Comparison of ENCODE assay signal across 27 cellular contexts in genomic region chr14:96102071-96102856, GRCh38.
DNase-seq lines count a peak whose midpoint lies in the region; ATAC-seq, FAIRE-seq and TF ChIP-seq lines count a peak whose summit lies in the region.
"Had no signal": no experiment of that assay in that cellular context is flagged by ENCODE, and none has a peak within 500 bp of the region (broad histone marks: within the 10 kb centered on the region; RNA-seq: fewer than 3 reads in every experiment).

No MANE protein-coding gene starts in this region.

- H2BK12ac ChIP-seq in trophoblast cell (ENCODE audit: low read length) = peak overlapping the region; percentile 100

- no peaks in the 10 kb centered on the region for H3K9me3 Mint-ChIP-seq in T-helper 2 cell treated with Interferon-gamma antibody and Interleukin-4, amounts not matched to agents 5 μg/mL and 100 μg/mL, for 36 hours
- H3K9me3 Mint-ChIP-seq: activated CD4-positive, alpha-beta T cell treated with anti-CD3 and anti-CD28 coated beads, Interleukin-2, amount 10 ng/mL, durations not matched to agents 7 days and 5 days; IgD-negative memory B cell; natural killer cell treated with Interleukin-12 subunit alpha and Interleukin-12 subunit beta and Interleukin-15 and Interleukin-18, amount 100 ng/mL, for 72 hours had no signal

- no peaks in the 10 kb centered on the region for H3K27me3 ChIP-seq in trophoblast cell (ENCODE audit: insufficient read depth, low read length)
- H3K27me3 ChIP-seq: pancreas had no signal

- H3K4me3 ChIP-seq in AG09309 (ENCODE audit: control insufficient read depth, low read depth, low read length) (no peak overlapping the region), trophoblast cell (ENCODE audit: low read depth, low read length) (no peak overlapping the region)
- H3K4me3 ChIP-seq: left ventricle myocardium inferior, pancreas had no signal

- ATAC-seq in GM21360 (IDR thresholded peaks at IDR 0.05; ENCODE audit: unreplicated experiment) (no peak), GM18861 (IDR thresholded peaks at IDR 0.05; ENCODE audit: unreplicated experiment) (no peak)
- ATAC-seq: activated CD8-positive, alpha-beta memory T cell treated with anti-CD3 and anti-CD28 coated beads, Interleukin-2, amount 10 ng/mL, durations not matched to agents 7 days and 5 days; HCT116; natural killer cell treated with Interleukin-12 subunit alpha and Interleukin-12 subunit beta and Interleukin-15 and Interleukin-18, amount 100 ng/mL, for 72 hours; pancreas had no signal

- no peak overlapping the region for H3K27ac Mint-ChIP-seq in T-helper 2 cell treated with Interferon-gamma antibody and Interleukin-4, amounts not matched to agents 5 μg/mL and 100 μg/mL, for 36 hours
- H3K27ac Mint-ChIP-seq: activated CD4-positive, alpha-beta T cell treated with anti-CD3 and anti-CD28 coated beads, Interleukin-2, amount 10 ng/mL, durations not matched to agents 7 days and 5 days; activated CD8-positive, alpha-beta memory T cell treated with anti-CD3 and anti-CD28 coated beads, Interleukin-2, amount 10 ng/mL, durations not matched to agents 7 days and 5 days; IgD-negative memory B cell; natural killer cell treated with Interleukin-12 subunit alpha and Interleukin-12 subunit beta and Interleukin-15 and Interleukin-18, amount 100 ng/mL, for 72 hours had no signal

- no peaks in the 10 kb centered on the region for H3K36me3 Mint-ChIP-seq in T-helper 2 cell treated with Interferon-gamma antibody and Interleukin-4, amounts not matched to agents 5 μg/mL and 100 μg/mL, for 36 hours (ENCODE audit: low read depth)
- H3K36me3 Mint-ChIP-seq: activated CD8-positive, alpha-beta memory T cell treated with anti-CD3 and anti-CD28 coated beads, Interleukin-2, amount 10 ng/mL, durations not matched to agents 7 days and 5 days; IgD-negative memory B cell; natural killer cell treated with Interleukin-12 subunit alpha and Interleukin-12 subunit beta and Interleukin-15 and Interleukin-18, amount 100 ng/mL, for 72 hours had no signal

- peak overlapping the region; percentile 98 for H2BK5ac ChIP-seq in trophoblast cell (ENCODE audit: low read depth, low read length, poor library complexity)

- no peaks in the 10 kb centered on the region for H3K4me1 Mint-ChIP-seq in T-helper 2 cell treated with Interferon-gamma antibody and Interleukin-4, amounts not matched to agents 5 μg/mL and 100 μg/mL, for 36 hours (ENCODE audit: low read depth)
- H3K4me1 Mint-ChIP-seq: activated CD4-positive, alpha-beta T cell treated with anti-CD3 and anti-CD28 coated beads, Interleukin-2, amount 10 ng/mL, durations not matched to agents 7 days and 5 days; activated CD8-positive, alpha-beta memory T cell treated with anti-CD3 and anti-CD28 coated beads, Interleukin-2, amount 10 ng/mL, durations not matched to agents 7 days and 5 days; IgD-negative memory B cell had no signal

- peak overlapping the region; percentile 80 for H3K27ac ChIP-seq in trophoblast cell (ENCODE audit: low read depth, low read length)
- H3K27ac ChIP-seq: C4-2B, left ventricle myocardium inferior, pancreas had no signal

- H3K18ac ChIP-seq in trophoblast cell (ENCODE audit: low read length) = peak overlapping the region; percentile 69

- peak; percentile 55 for FAIRE-seq in HTR-8/SVneo (lab: Jason Lieb, UNC)
- FAIRE-seq: astrocyte, endothelial cell of umbilical vein, GM12892, pancreas had no signal

- H2BK120ac ChIP-seq in trophoblast cell (ENCODE audit: insufficient read depth, low read length, poor library complexity) = peak overlapping the region; percentile 100

- no peak overlapping the region for H3K23ac ChIP-seq in trophoblast cell (ENCODE audit: low read length)

- H3K4me3 Mint-ChIP-seq in T-helper 2 cell treated with Interferon-gamma antibody and Interleukin-4, amounts not matched to agents 5 μg/mL and 100 μg/mL, for 36 hours = no peak overlapping the region
- H3K4me3 Mint-ChIP-seq: activated CD4-positive, alpha-beta T cell treated with anti-CD3 and anti-CD28 coated beads, Interleukin-2, amount 10 ng/mL, durations not matched to agents 7 days and 5 days; activated CD8-positive, alpha-beta memory T cell treated with anti-CD3 and anti-CD28 coated beads, Interleukin-2, amount 10 ng/mL, durations not matched to agents 7 days and 5 days; IgD-negative memory B cell; natural killer cell treated with Interleukin-12 subunit alpha and Interleukin-12 subunit beta and Interleukin-15 and Interleukin-18, amount 100 ng/mL, for 72 hours had no signal

- no peaks in the 10 kb centered on the region for H3K27me3 Mint-ChIP-seq in T-helper 2 cell treated with Interferon-gamma antibody and Interleukin-4, amounts not matched to agents 5 μg/mL and 100 μg/mL, for 36 hours (ENCODE audit: low read depth)
- H3K27me3 Mint-ChIP-seq: activated CD4-positive, alpha-beta T cell treated with anti-CD3 and anti-CD28 coated beads, Interleukin-2, amount 10 ng/mL, durations not matched to agents 7 days and 5 days; activated CD8-positive, alpha-beta memory T cell treated with anti-CD3 and anti-CD28 coated beads, Interleukin-2, amount 10 ng/mL, durations not matched to agents 7 days and 5 days had no signal

- TF ChIP-seq CTCF in AG09309 (IDR thresholded peaks at IDR 0.05; ENCODE audit: control insufficient read depth, insufficient read depth, low read depth, low read length, missing control alignments) = peak; percentile 12

- no peak overlapping the region for H3K9ac ChIP-seq in trophoblast cell (ENCODE audit: low read length)

- WGBS in trophoblast cell (ENCODE audit: extremely low coverage, insufficient coverage, insufficient read length) = 100% methylated on average over 1 of the region's 3 CpGs

- no peak overlapping the region for H4K12ac ChIP-seq in trophoblast cell (ENCODE audit: low read depth, low read length)

- peaks cover 35 to 36% of the 10 kb centered on the region in 2 experiments for H3K4me1 ChIP-seq in trophoblast cell (ENCODE audit: control insufficient read depth in 1 of 2, insufficient read depth in 2 of 2, low read length in 2 of 2)
- H3K4me1 ChIP-seq: left ventricle myocardium inferior had no signal

- H3K79me1 ChIP-seq in trophoblast cell (ENCODE audit: low read length) = peaks cover 48% of the 10 kb centered on the region

- H3K4me2 ChIP-seq in trophoblast cell (ENCODE audit: low read length) = no peak overlapping the region

- peak overlapping the region; percentile 97 for H3K14ac ChIP-seq in trophoblast cell (ENCODE audit: low read length)

- H2AK5ac ChIP-seq in trophoblast cell (ENCODE audit: low read length) = peak overlapping the region; percentile 20

- peaks cover 11% of the 10 kb centered on the region for H3K79me2 ChIP-seq in trophoblast cell (ENCODE audit: control insufficient read depth, insufficient read depth, low read length, poor library complexity)

- no peaks in the 10 kb centered on the region for H3K9me3 ChIP-seq in trophoblast cell (ENCODE audit: insufficient read depth, low read depth, low read length)
- H3K9me3 ChIP-seq: left ventricle myocardium inferior, pancreas had no signal

- no peaks in the 10 kb centered on the region for H3K36me3 ChIP-seq in trophoblast cell (ENCODE audit: control insufficient read depth in 1 of 2, insufficient read depth in 2 of 2, low read length in 2 of 2)
- H3K36me3 ChIP-seq: left ventricle myocardium inferior, pancreas had no signal

- peak; percentile 44 for DNase-seq in AG09309 (ENCODE audit: low read depth)
- no peak for DNase-seq in HTR-8/SVneo (ENCODE audit: insufficient read length, low spot score)
- DNase-seq in fibroblast of gingiva (ENCODE audit: low read depth) = peak; percentile 70
- DNase-seq in trophoblast cell = peak; percentile 87 to 96
- DNase-seq in T-helper 2 cell treated with Interferon-gamma antibody and Interleukin-4, amounts not matched to agents 5 μg/mL and 100 μg/mL, for 36 hours (ENCODE audit: low spot score) = no peak
- DNase-seq in NOMO-1 treated with dmso at 0.1 percent for 144 hours (lab: John Stamatoyannopoulos, UW; ENCODE audit: unreplicated experiment) = no peak
- DNase-seq: activated CD4-positive, alpha-beta T cell treated with anti-CD3 and anti-CD28 coated beads, Interleukin-2, amount 10 ng/mL, durations not matched to agents 7 days and 5 days; activated CD8-positive, alpha-beta memory T cell treated with anti-CD3 and anti-CD28 coated beads, Interleukin-2, amount 10 ng/mL, durations not matched to agents 7 days and 5 days; activated naive CD4-positive, alpha-beta T cell treated with anti-CD3 and anti-CD28 coated beads, Interleukin-2, amount 50 U/mL, for 16 hours; Calu3; central memory CD4-positive, alpha-beta T cell; DND-41; left ventricle myocardium inferior; NCI-H1105; NCI-H2029; OCI-M1; pancreas; Right ventricle myocardium superior had no signal

- peak overlapping the region; percentile 100 for H4K91ac ChIP-seq in trophoblast cell (ENCODE audit: low read depth, low read length)

- peak overlapping the region; percentile 12 for H2AFZ ChIP-seq in trophoblast cell (ENCODE audit: insufficient read depth, low read length, poor library complexity)

- peak overlapping the region; percentile 66 for H4K8ac ChIP-seq in trophoblast cell (ENCODE audit: low read depth, low read length)

- H3K4ac ChIP-seq in trophoblast cell (ENCODE audit: low read depth, low read length) = peak overlapping the region; percentile 61

Comparison
In these comparisons a context has a peak if more than half of its experiments do, and no peak if none do; other contexts are left out.
1. DNase-seq: peak in AG09309 (single experiment), fibroblast of gingiva (single experiment) and trophoblast cell (2 of 2); none in HTR-8/SVneo (single experiment), T-helper 2 cell treated with Interferon-gamma antibody and Interleukin-4, amounts not matched to agents 5 μg/mL and 100 μg/mL, for 36 hours (single experiment) and NOMO-1 treated with dmso at 0.1 percent for 144 hours (single experiment).